11 cellular contexts compared by ENCODE assay signal in genomic region chr3:99938270-99938955, GRCh38.
DNase-seq lines count a peak whose midpoint lies in the region; ATAC-seq and TF ChIP-seq lines count a peak whose summit lies in the region.
"Had no signal": no experiment of that assay in that cellular context is flagged by ENCODE, and none has a peak within 500 bp of the region (broad histone marks: within the 10 kb centered on the region; RNA-seq: fewer than 3 reads in every experiment).

No MANE protein-coding gene starts in this region.

- H3K4me1 ChIP-seq in ACC112 (ENCODE audit: control insufficient read depth, insufficient read depth, low read length, unreplicated experiment) (peaks cover 36% of the 10 kb centered on the region), OCI-LY1 (ENCODE audit: insufficient read depth, low read length, severe bottlenecking) (peaks cover 36% of the 10 kb centered on the region)

- H3F3A ChIP-seq in OCI-LY1 (ENCODE audit: insufficient read depth, low read length) = no peaks in the 10 kb centered on the region

- TF ChIP-seq CTCF in OCI-LY1 (IDR thresholded peaks at IDR 0.05; ENCODE audit: low read length) = no peak

- peak overlapping the region; percentile 37 for H3K9ac ChIP-seq in OCI-LY1 (ENCODE audit: low read length)
- H3K9ac ChIP-seq: parathyroid adenoma had no signal

- H3K27me3 Mint-ChIP-seq in activated T-cell treated with anti-CD3 and anti-CD28 coated beads, Interleukin-2, amount 50 U/mL, for 4 hours (ENCODE audit: low read depth) = no peaks in the 10 kb centered on the region

- H3K4me3 Mint-ChIP-seq in activated T-cell treated with anti-CD3 and anti-CD28 coated beads, Interleukin-2, amount 50 U/mL, for 4 hours = no peak overlapping the region

- peak overlapping the region; percentile 62 for H3K4me2 ChIP-seq in OCI-LY1 (ENCODE audit: low read length)

- H3K79me2 ChIP-seq in ACC112 (ENCODE audit: control insufficient read depth, insufficient read depth, low read length, unreplicated experiment) = no peaks in the 10 kb centered on the region
- H3K79me2 ChIP-seq in OCI-LY1 (ENCODE audit: insufficient read depth, low read length) = no peaks in the 10 kb centered on the region
- H3K79me2 ChIP-seq: parathyroid adenoma had no signal

- H3K9me3 Mint-ChIP-seq in activated T-cell treated with anti-CD3 and anti-CD28 coated beads, Interleukin-2, amount 50 U/mL, for 4 hours = no peaks in the 10 kb centered on the region
- H3K9me3 Mint-ChIP-seq in activated naive CD4-positive, alpha-beta T cell treated with anti-CD3 and anti-CD28 coated beads, Interleukin-2, amount 50 U/mL, for 72 hours = no peaks in the 10 kb centered on the region

- peak; percentile 13 for DNase-seq in germinal center (ENCODE audit: low spot score)
- DNase-seq in activated T-cell treated with anti-CD3 and anti-CD28 coated beads, Interleukin-2, amount 50 U/mL, for 4 hours = no peak
- no peak for DNase-seq in GM19238 (ENCODE audit: insufficient read length, low spot score)
- DNase-seq in activated naive CD4-positive, alpha-beta T cell treated with anti-CD3 and anti-CD28 coated beads, Interleukin-2, amount 50 U/mL, for 72 hours (ENCODE audit: low spot score in 2 of 2) = no peak
- DNase-seq in kidney glomerular epithelial cell (lab: John Stamatoyannopoulos, UW) = no peak
- DNase-seq: islet precursor cell, SW 1271 had no signal

- no peaks in the 10 kb centered on the region for H4K20me1 ChIP-seq in OCI-LY1 (ENCODE audit: insufficient read depth, low read length)

- no peaks in the 10 kb centered on the region for H3K9me3 ChIP-seq in OCI-LY1 (ENCODE audit: low read length)

- peaks cover 15% of the 10 kb centered on the region for H3K36me3 Mint-ChIP-seq in activated T-cell treated with anti-CD3 and anti-CD28 coated beads, Interleukin-2, amount 50 U/mL, for 4 hours (ENCODE audit: insufficient read depth)
- H3K36me3 Mint-ChIP-seq in activated naive CD4-positive, alpha-beta T cell treated with anti-CD3 and anti-CD28 coated beads, Interleukin-2, amount 50 U/mL, for 72 hours = no peaks in the 10 kb centered on the region

- no peak overlapping the region for H2AFZ ChIP-seq in ACC112 (ENCODE audit: low read length, unreplicated experiment)
- H2AFZ ChIP-seq in OCI-LY1 (ENCODE audit: low read length) = no peak overlapping the region
- H2AFZ ChIP-seq: parathyroid adenoma had no signal

- no peaks in the 10 kb centered on the region for H3K9me2 ChIP-seq in OCI-LY1 (ENCODE audit: low read depth, low read length)

- H3K4me1 Mint-ChIP-seq in activated T-cell treated with anti-CD3 and anti-CD28 coated beads, Interleukin-2, amount 50 U/mL, for 4 hours (ENCODE audit: low read depth) = peaks cover 13% of the 10 kb centered on the region

- ATAC-seq in GM19452 (IDR thresholded peaks at IDR 0.05; ENCODE audit: unreplicated experiment) = peak; percentile 48
- no peak for ATAC-seq in activated T-cell treated with anti-CD3 and anti-CD28 coated beads, Interleukin-2, amount 50 U/mL, for 4 hours
- ATAC-seq in activated naive CD4-positive, alpha-beta T cell treated with anti-CD3 and anti-CD28 coated beads, Interleukin-2, amount 50 U/mL, for 72 hours = no peak

- no peak overlapping the region for H3K27ac Mint-ChIP-seq in activated naive CD4-positive, alpha-beta T cell treated with anti-CD3 and anti-CD28 coated beads, Interleukin-2, amount 50 U/mL, for 72 hours

- H3K27me3 ChIP-seq in ACC112 (ENCODE audit: insufficient read depth, low read length) = no peaks in the 10 kb centered on the region
- H3K27me3 ChIP-seq in OCI-LY1 (ENCODE audit: insufficient read depth, low read length) = no peaks in the 10 kb centered on the region

- H3K36me3 ChIP-seq in ACC112 (ENCODE audit: insufficient read depth, low read length) (no peaks in the 10 kb centered on the region; the same call in 1 of the 2 replicates), OCI-LY1 (ENCODE audit: insufficient read depth, low read length) (no peaks in the 10 kb centered on the region)

- H3K4me3 ChIP-seq in ACC112 (ENCODE audit: low read depth, low read length) (peak overlapping the region; percentile 25; the same call in 1 of the 2 replicates), OCI-LY1 (ENCODE audit: low read depth, low read length, poor library complexity, severe bottlenecking) (peak overlapping the region; percentile 35)

- H3K27ac ChIP-seq in ACC112 (ENCODE audit: low read depth, low read length) = no peak overlapping the region; the same call in 1 of the 2 replicates
- peak overlapping the region; percentile 76 for H3K27ac ChIP-seq in OCI-LY1 (ENCODE audit: low read depth, low read length, poor library complexity, severe bottlenecking)
- H3K27ac ChIP-seq: parathyroid adenoma had no signal
